1 cellular context compared by ENCODE assay signal in genomic region chr11:61369372-61370348, GRCh38.
A peak's percentile ranks its signal among the peaks of the same experiment; 100 is the strongest.
TF ChIP-seq lines count a peak whose summit lies in the region.

No MANE protein-coding gene starts in this region.

TF ChIP-seq in H1, 55 proteins besides CTCF, POLR2A, EP300 and RAD21:
- TF ChIP-seq POLR2AphosphoS5 (IDR thresholded peaks at IDR 0.05; ENCODE audit: low read depth, low read length) (peak; percentile 41; the same call in 1 of the 2 replicates), TAF1 (IDR thresholded peaks at IDR 0.05; ENCODE audit: low read depth, low read length) (no peak), SIN3A (conservative IDR thresholded peaks at IDR 0.05 in 1 of 2, IDR thresholded peaks at IDR 0.05 in 1 of 2; ENCODE audit: low read depth in 1 of 2, low read length in 2 of 2) (no peak), SRF (IDR thresholded peaks at IDR 0.05; ENCODE audit: low read depth, low read length) (no peak), HDAC2 (IDR thresholded peaks at IDR 0.05; ENCODE audit: borderline replicate concordance in 1 of 2, low read depth in 2 of 2, low read length in 2 of 2) (no peak)
